8 cellular contexts compared by ENCODE assay signal in genomic region chr19:18152444-18152816, GRCh38. TPM values are rescaled to one million over a fixed set of nuclear protein-coding genes. Genes with fewer than 3 reads are reported as not detected.
DNase-seq lines count a peak whose midpoint lies in the region; ATAC-seq and TF ChIP-seq lines count a peak whose summit lies in the region.

No MANE protein-coding gene starts in this region.

- H3K4me3 ChIP-seq in CD8-positive, alpha-beta memory T cell (ENCODE audit: low read length): peak overlapping the region; percentile 94
- H3K4me3 ChIP-seq in ectodermal cell (ENCODE audit: insufficient read depth, low read depth, low read length): peak overlapping the region; percentile 70
- peak overlapping the region; percentile 83 for H3K4me3 ChIP-seq in lower lobe of right lung

- no peaks in the 10 kb centered on the region for H3K36me3 ChIP-seq in CD8-positive, alpha-beta memory T cell (ENCODE audit: insufficient read depth, low read length)
- H3K36me3 ChIP-seq in ectodermal cell (ENCODE audit: control insufficient read depth, insufficient read depth, low read length) (no peaks in the 10 kb centered on the region), lower lobe of right lung (peaks cover 16% of the 10 kb centered on the region)

- peak overlapping the region; percentile 88 for H3K27ac ChIP-seq in CD8-positive, alpha-beta memory T cell (ENCODE audit: low read depth, low read length)
- H3K27ac ChIP-seq in ectodermal cell (ENCODE audit: insufficient read depth, low read depth, low read length, poor library complexity, severe bottlenecking) (peak overlapping the region; percentile 99), lower lobe of right lung (peak overlapping the region; percentile 95)

- no peaks in the 10 kb centered on the region for H3K27me3 Mint-ChIP-seq in CD8-positive, alpha-beta memory T cell
- H3K27me3 Mint-ChIP-seq in activated CD8-positive, alpha-beta T cell treated with anti-CD3 and anti-CD28 coated beads for 36 hours: no peaks in the 10 kb centered on the region

- H3K9me3 Mint-ChIP-seq in CD8-positive, alpha-beta memory T cell: no peaks in the 10 kb centered on the region
- no peaks in the 10 kb centered on the region for H3K9me3 Mint-ChIP-seq in activated CD8-positive, alpha-beta T cell treated with anti-CD3 and anti-CD28 coated beads for 36 hours

- 0 to 1% methylated on average over 21 of the region's 21 CpGs for WGBS in ectodermal cell, 2 experiments

- peaks cover 29 to 37% (median 33%) of the 10 kb centered on the region in 3 donors for H3K4me1 Mint-ChIP-seq in CD8-positive, alpha-beta memory T cell
- H3K4me1 Mint-ChIP-seq in activated CD8-positive, alpha-beta T cell treated with anti-CD3 and anti-CD28 coated beads for 36 hours (ENCODE audit: low read depth): peaks cover 20% of the 10 kb centered on the region

- peak overlapping the region; percentile 94 to 98 (median 94) for H3K27ac Mint-ChIP-seq in CD8-positive, alpha-beta memory T cell
- peak overlapping the region; percentile 96 for H3K27ac Mint-ChIP-seq in activated CD8-positive, alpha-beta T cell treated with anti-CD3 and anti-CD28 coated beads for 36 hours

- peak; percentile 66 for ATAC-seq in GM19452 (IDR thresholded peaks at IDR 0.05; ENCODE audit: unreplicated experiment)
- ATAC-seq in HG03575 (IDR thresholded peaks at IDR 0.05; ENCODE audit: extremely low read depth, insufficient number of reproducible peaks, low FRiP score, unreplicated experiment): peak; percentile 57
- peak; percentile 76 for ATAC-seq in activated CD8-positive, alpha-beta T cell treated with anti-CD3 and anti-CD28 coated beads for 36 hours
- ATAC-seq in lower lobe of right lung: peak; percentile 82 to 84

- peaks cover 21% of the 10 kb centered on the region for H3K4me1 ChIP-seq in CD8-positive, alpha-beta memory T cell (ENCODE audit: insufficient read depth, low read length)
- H3K4me1 ChIP-seq in ectodermal cell (ENCODE audit: control insufficient read depth, insufficient read depth, low read length): peaks cover 12% of the 10 kb centered on the region
- H3K4me1 ChIP-seq in lower lobe of right lung: peaks cover 42% of the 10 kb centered on the region

- CTCF ChIA-PET in CD8-positive, alpha-beta memory T cell (lab: Charles Lee): interaction anchor here (0.9 to 2.7 kb wide), 16 partner anchors 8 to 220 kb away, joined by 3 to 22 read pairs (median 4); partner anchors contain the start of genes ARRDC2, CCDC124, IL12RB1 and RAB3A
- CTCF ChIA-PET in activated CD8-positive, alpha-beta T cell treated with anti-CD3 and anti-CD28 coated beads for 36 hours (lab: Charles Lee): interaction anchor here (0.7 to 2.9 kb wide), 15 partner anchors 9 to 145 kb away, joined by 3 to 20 read pairs (median 4); partner anchors contain the start of gene ARRDC2

- no peaks in the 10 kb centered on the region for H3K9me3 ChIP-seq in CD8-positive, alpha-beta memory T cell (ENCODE audit: low read length)
- H3K9me3 ChIP-seq in ectodermal cell (ENCODE audit: control insufficient read depth, low read length) (no peaks in the 10 kb centered on the region), lower lobe of right lung (no peaks in the 10 kb centered on the region)

- TF ChIP-seq CTCF in activated CD8-positive, alpha-beta T cell treated with anti-CD3 and anti-CD28 coated beads for 36 hours (IDR thresholded peaks at IDR 0.05): peak; percentile 79
- peak; percentile 57 for TF ChIP-seq CTCF in lower lobe of right lung (IDR thresholded peaks at IDR 0.05)

- peaks cover 0 to 31% (median 0%) of the 10 kb centered on the region in 3 donors for H3K36me3 Mint-ChIP-seq in CD8-positive, alpha-beta memory T cell
- peaks cover 12% of the 10 kb centered on the region for H3K36me3 Mint-ChIP-seq in activated CD8-positive, alpha-beta T cell treated with anti-CD3 and anti-CD28 coated beads for 36 hours (ENCODE audit: low read depth)

- H3K4me3 Mint-ChIP-seq in CD8-positive, alpha-beta memory T cell: peak overlapping the region; percentile 81 to 92 (median 87)
- H3K4me3 Mint-ChIP-seq in activated CD8-positive, alpha-beta T cell treated with anti-CD3 and anti-CD28 coated beads for 36 hours: peak overlapping the region; percentile 83

- peak; percentile 96 to 99 (median 98) for DNase-seq in CD8-positive, alpha-beta memory T cell
- DNase-seq in NCI-H82 treated with DMSO at 0.1 percent for 48 hours (lab: John Stamatoyannopoulos, UW; ENCODE audit: unreplicated experiment) (peak; percentile 99), lower lobe of right lung (peak; percentile 97)
- DNase-seq in activated CD8-positive, alpha-beta T cell treated with anti-CD3 and anti-CD28 coated beads for 36 hours: peak; percentile 100
- peak; percentile 90 to 99 (median 95) for DNase-seq in stimulated activated CD4-positive, alpha-beta T cell treated with anti-CD3 and anti-CD28 coated beads, TNF-alpha, amount 100 ng/mL, for 24 hours (ENCODE audit: low read depth in 3 of 3)

- H3K27me3 ChIP-seq in CD8-positive, alpha-beta memory T cell (ENCODE audit: insufficient read depth, low read length, poor library complexity, severe bottlenecking): no peaks in the 10 kb centered on the region
- H3K27me3 ChIP-seq in ectodermal cell (ENCODE audit: control insufficient read depth, insufficient read depth, low read length, poor library complexity, severe bottlenecking) (no peaks in the 10 kb centered on the region), lower lobe of right lung (ENCODE audit: low read depth) (no peaks in the 10 kb centered on the region)

- POLR2A ChIA-PET in CD8-positive, alpha-beta memory T cell (lab: Charles Lee): interaction anchor here (0.6 to 2.2 kb wide), 9 partner anchors 8 to 277 kb away, joined by 3 to 20 read pairs (median 3); partner anchors contain the start of genes IL12RB1, JUND and MPV17L2
- POLR2A ChIA-PET in activated CD8-positive, alpha-beta T cell treated with anti-CD3 and anti-CD28 coated beads for 36 hours (lab: Charles Lee): interaction anchor here (0.7 to 2.8 kb wide), 11 partner anchors 11 to 129 kb away, joined by 3 to 18 read pairs (median 6); partner anchors contain the start of genes IL12RB1 and JUND

- intact Hi-C loops in activated CD8-positive, alpha-beta T cell treated with anti-CD3 and anti-CD28 coated beads for 36 hours (cut with micrococcal nuclease): loop anchor here (10.0 kb wide), 1 partner anchor 148 kb away; the partner anchor contains the start of gene ARRDC2
- intact Hi-C loops in lower lobe of right lung (cut with DNase I): no loop called here

RNA-seq across cellular contexts. Expression of gene PIK3R2, which starts 0.5 kb away (rescaled TPM):
- total RNA-seq in CD8-positive, alpha-beta memory T cell: 10 to 100 TPM; 17.7 to 17.9 TPM
- polyA plus RNA-seq in CD8-positive, alpha-beta memory T cell: 5.7 TPM
- 10 to 100 TPM; 15.0 to 15.8 TPM for total RNA-seq in activated CD8-positive, alpha-beta T cell treated with anti-CD3 and anti-CD28 coated beads for 36 hours
- 73.4 TPM for polyA plus RNA-seq in ectodermal cell (2013, experiment 1 of 4)
- polyA plus RNA-seq in ectodermal cell (2013, experiment 2 of 4): 77.9 TPM
- polyA plus RNA-seq in ectodermal cell (2013, experiment 3 of 4): 59.4 TPM
- polyA plus RNA-seq in ectodermal cell (2013, experiment 4 of 4): 63.4 TPM
- 21.6 TPM for total RNA-seq in lower lobe of right lung

RNA-seq across cellular contexts. Expression of gene IFI30, which starts 21.2 kb away (rescaled TPM):
- 10 to 100 TPM; 33.3 to 34.5 TPM for total RNA-seq in CD8-positive, alpha-beta memory T cell
- 10.9 TPM for polyA plus RNA-seq in CD8-positive, alpha-beta memory T cell
- 10 to 100 TPM; 21.9 to 22.9 TPM for total RNA-seq in activated CD8-positive, alpha-beta T cell treated with anti-CD3 and anti-CD28 coated beads for 36 hours
- polyA plus RNA-seq in ectodermal cell (2013, experiment 1 of 4): 2.1 TPM
- 2.3 TPM for polyA plus RNA-seq in ectodermal cell (2013, experiment 2 of 4)
- polyA plus RNA-seq in ectodermal cell (2013, experiment 3 of 4): 1.7 TPM
- 1.8 TPM for polyA plus RNA-seq in ectodermal cell (2013, experiment 4 of 4)
- 682 TPM for total RNA-seq in lower lobe of right lung

RNA-seq across cellular contexts. Expression of gene MPV17L2, which starts 40.6 kb away (rescaled TPM):
- total RNA-seq in CD8-positive, alpha-beta memory T cell: 10 to 100 TPM; 24.2 to 24.6 TPM
- 12.6 TPM for polyA plus RNA-seq in CD8-positive, alpha-beta memory T cell
- total RNA-seq in activated CD8-positive, alpha-beta T cell treated with anti-CD3 and anti-CD28 coated beads for 36 hours: 1 to 10 TPM; 8.5 to 9.6 TPM
- 19.8 TPM for polyA plus RNA-seq in ectodermal cell (2013, experiment 1 of 4)
- 19.9 TPM for polyA plus RNA-seq in ectodermal cell (2013, experiment 2 of 4)
- 19.3 TPM for polyA plus RNA-seq in ectodermal cell (2013, experiment 3 of 4)
- polyA plus RNA-seq in ectodermal cell (2013, experiment 4 of 4): 18.6 TPM
- 6.6 TPM for total RNA-seq in lower lobe of right lung

RNA-seq across cellular contexts. Expression of gene RAB3A, which starts 51.4 kb away (rescaled TPM):
- 1 to 10 TPM; 2.9 to 3.8 TPM for total RNA-seq in CD8-positive, alpha-beta memory T cell
- 0.59 TPM for polyA plus RNA-seq in CD8-positive, alpha-beta memory T cell
- total RNA-seq in activated CD8-positive, alpha-beta T cell treated with anti-CD3 and anti-CD28 coated beads for 36 hours: 10 to 100 TPM in 1 of 2 experiments, 1 to 10 TPM in 1; 8.9 to 11.3 TPM
- 3.2 TPM for polyA plus RNA-seq in ectodermal cell (2013, experiment 1 of 4)
- 2.3 TPM for polyA plus RNA-seq in ectodermal cell (2013, experiment 2 of 4)
- polyA plus RNA-seq in ectodermal cell (2013, experiment 3 of 4): 3.0 TPM
- 3.3 TPM for polyA plus RNA-seq in ectodermal cell (2013, experiment 4 of 4)
- total RNA-seq in lower lobe of right lung: 2.7 TPM

RNA-seq across cellular contexts. Expression of gene MAST3, which starts 54.9 kb away (rescaled TPM):
- total RNA-seq in CD8-positive, alpha-beta memory T cell: 10 to 100 TPM; 15.0 to 15.9 TPM
- polyA plus RNA-seq in CD8-positive, alpha-beta memory T cell: 18.6 TPM
- total RNA-seq in activated CD8-positive, alpha-beta T cell treated with anti-CD3 and anti-CD28 coated beads for 36 hours: 10 to 100 TPM; 23.1 to 23.3 TPM
- 9.7 TPM for polyA plus RNA-seq in ectodermal cell (2013, experiment 1 of 4)
- polyA plus RNA-seq in ectodermal cell (2013, experiment 2 of 4): 8.0 TPM
- 6.9 TPM for polyA plus RNA-seq in ectodermal cell (2013, experiment 3 of 4)
- polyA plus RNA-seq in ectodermal cell (2013, experiment 4 of 4): 7.7 TPM
- total RNA-seq in lower lobe of right lung: 29.2 TPM

Comparison
In these comparisons a context has a peak if more than half of its experiments do, and no peak if none do; other contexts are left out.
1. Peak in every context shown above with its lines: DNase-seq, ATAC-seq, H3K4me3 ChIP-seq and H3K27ac ChIP-seq.
2. RNA of gene IFI30, which starts 21.2 kb away (total RNA-seq): 682 TPM in lower lobe of right lung (single experiment); 33.3 to 34.5 TPM in CD8-positive, alpha-beta memory T cell and 21.9 to 22.9 TPM in activated CD8-positive, alpha-beta T cell treated with anti-CD3 and anti-CD28 coated beads for 36 hours; every median in the first group is over 10 times any median in the second.